In the genomic region with DNA sequence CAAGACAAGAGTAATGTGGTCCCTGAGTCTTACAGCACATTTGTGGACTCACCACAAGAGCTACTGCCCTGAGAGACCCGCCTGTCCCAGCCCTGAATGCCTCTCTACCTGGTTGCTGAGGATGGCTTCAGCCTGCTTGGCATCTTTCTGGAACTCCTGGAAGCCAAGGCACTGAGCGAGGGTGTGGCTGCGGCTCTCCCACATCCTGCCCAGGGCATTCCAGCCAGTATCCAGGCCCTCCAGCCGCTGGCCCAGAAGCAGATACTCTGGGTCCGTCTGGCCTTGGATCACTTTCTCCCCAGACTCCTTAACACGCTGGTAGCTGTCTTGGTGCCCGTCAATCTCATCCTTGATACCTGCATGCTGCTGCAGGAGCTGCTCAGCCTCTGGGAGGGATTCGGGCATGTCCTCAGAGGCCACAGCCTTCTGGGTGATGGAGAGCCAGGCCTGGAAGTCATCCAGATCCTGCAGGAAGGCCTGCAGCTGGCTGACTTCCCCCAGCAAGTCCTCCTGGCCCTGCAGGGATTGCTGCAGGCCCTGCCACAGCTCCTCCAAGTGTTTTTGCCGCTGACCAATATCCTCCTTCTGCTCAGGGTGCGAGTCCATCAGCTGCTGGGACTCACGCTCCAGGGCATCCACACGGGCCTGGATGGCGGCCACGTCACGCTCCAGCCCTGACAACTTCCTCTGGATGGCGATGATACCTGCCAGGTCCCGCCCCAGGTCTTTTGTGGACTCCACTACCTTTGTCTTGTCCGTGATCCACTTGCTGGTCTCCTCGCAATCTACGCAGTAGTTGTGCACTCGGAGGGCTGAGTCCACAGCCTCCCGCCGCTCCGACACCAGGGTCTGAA, we compare ENCODE assay signal across 18 cellular contexts.
DNase-seq lines count a peak whose midpoint lies in the region; ATAC-seq, FAIRE-seq and TF ChIP-seq lines count a peak whose summit lies in the region.
"Had no signal": no experiment of that assay in that cellular context is flagged by ENCODE, and none has a peak within 500 bp of the region (broad histone marks: within the 10 kb centered on the region; RNA-seq: fewer than 3 reads in every experiment).

No MANE protein-coding gene starts in this region.

- H3K9me3 ChIP-seq in heart left ventricle (no peaks in the 10 kb centered on the region), heart right ventricle (no peaks in the 10 kb centered on the region)
- H3K9me3 ChIP-seq: suprapubic skin had no signal

- H3K36me3 ChIP-seq in heart left ventricle (peaks cover 0 to 53% (median 21%) of the 10 kb centered on the region in 9 donors), heart right ventricle (peaks cover 0 to 56% (median 0%) of the 10 kb centered on the region in 9 donors)
- H3K36me3 ChIP-seq: suprapubic skin had no signal

- no peaks in the 10 kb centered on the region for H3K27me3 Mint-ChIP-seq in activated T-cell treated with anti-CD3 and anti-CD28 coated beads, Interleukin-2, amount 50 U/mL, for 4 hours (ENCODE audit: low read depth)
- H3K27me3 Mint-ChIP-seq: CD4-positive, CD25-positive, alpha-beta regulatory T cell had no signal

- no peak overlapping the region for H3K4me3 ChIP-seq in heart left ventricle
- H3K4me3 ChIP-seq in heart right ventricle: no peak overlapping the region
- no peak overlapping the region for H3K4me3 ChIP-seq in coronary artery
- H3K4me3 ChIP-seq: suprapubic skin had no signal

- WGBS in heart left ventricle, 4 donors: 76 to 83% (median 80%) methylated on average over 21 to 24 of the region's 24 CpGs
- 77 to 80% methylated on average over 24 of the region's 24 CpGs for WGBS in heart right ventricle, 2 donors

- intact Hi-C loops in heart left ventricle (cut with DNase I): no loop called here
- intact Hi-C loops in cardiac septum (cut with DNase I): no loop called here
- intact Hi-C loops in heart right ventricle (cut with DNase I): no loop called here

- TF ChIP-seq POLR2A in heart left ventricle (IDR thresholded peaks at IDR 0.05): no peak

- H3K36me3 Mint-ChIP-seq in activated T-cell treated with anti-CD3 and anti-CD28 coated beads, Interleukin-2, amount 50 U/mL, for 4 hours (ENCODE audit: insufficient read depth): no peaks in the 10 kb centered on the region
- H3K36me3 Mint-ChIP-seq: CD4-positive, CD25-positive, alpha-beta regulatory T cell had no signal

- H3K4me1 ChIP-seq in heart left ventricle: peaks cover 0 to 8% (median 0%) of the 10 kb centered on the region in 12 donors
- peaks cover 0 to 10% (median 2%) of the 10 kb centered on the region in 9 donors for H3K4me1 ChIP-seq in heart right ventricle
- H3K4me1 ChIP-seq: suprapubic skin had no signal

- H3K4me3 Mint-ChIP-seq in activated T-cell treated with anti-CD3 and anti-CD28 coated beads, Interleukin-2, amount 50 U/mL, for 4 hours: no peak overlapping the region
- H3K4me3 Mint-ChIP-seq: activated CD4-positive, alpha-beta T cell treated with anti-CD3 and anti-CD28 coated beads, Interleukin-2, amount 10 ng/mL, durations not matched to agents 7 days and 5 days; CD4-positive, CD25-positive, alpha-beta regulatory T cell; effector memory CD8-positive, alpha-beta T cell had no signal

- TF ChIP-seq CTCF in heart left ventricle (IDR thresholded peaks at IDR 0.05) (no peak), heart right ventricle (IDR thresholded peaks at IDR 0.05) (no peak), coronary artery (IDR thresholded peaks at IDR 0.05) (no peak)

- H3K4me1 Mint-ChIP-seq in activated T-cell treated with anti-CD3 and anti-CD28 coated beads, Interleukin-2, amount 50 U/mL, for 4 hours (ENCODE audit: low read depth): no peaks in the 10 kb centered on the region
- H3K4me1 Mint-ChIP-seq: activated CD4-positive, alpha-beta T cell treated with anti-CD3 and anti-CD28 coated beads, Interleukin-2, amount 10 ng/mL, durations not matched to agents 7 days and 5 days had no signal

- ATAC-seq in heart left ventricle (peak in 3 of 4 donors; percentile 61 to 64 (median 63)), heart right ventricle (peak; percentile 47 to 66 (median 59))
- no peak for ATAC-seq in activated T-cell treated with anti-CD3 and anti-CD28 coated beads, Interleukin-2, amount 50 U/mL, for 4 hours
- ATAC-seq: effector memory CD8-positive, alpha-beta T cell had no signal

- no peaks in the 10 kb centered on the region for H3K9me3 Mint-ChIP-seq in activated T-cell treated with anti-CD3 and anti-CD28 coated beads, Interleukin-2, amount 50 U/mL, for 4 hours
- H3K9me3 Mint-ChIP-seq: activated CD4-positive, alpha-beta T cell treated with anti-CD3 and anti-CD28 coated beads, Interleukin-2, amount 10 ng/mL, durations not matched to agents 7 days and 5 days; CD4-positive, CD25-positive, alpha-beta regulatory T cell; effector memory CD8-positive, alpha-beta T cell had no signal

- H3K27ac ChIP-seq in heart left ventricle: no peak overlapping the region
- H3K27ac ChIP-seq in heart right ventricle: no peak overlapping the region
- H3K27ac ChIP-seq in coronary artery: no peak overlapping the region
- H3K27ac ChIP-seq: KMS-11, suprapubic skin had no signal

- H3K27me3 ChIP-seq in heart left ventricle (no peaks in the 10 kb centered on the region), heart right ventricle (no peaks in the 10 kb centered on the region)
- H3K27me3 ChIP-seq: suprapubic skin had no signal

- peak; percentile 94 for FAIRE-seq in urothelium cell line (lab: Jason Lieb, UNC)

- DNase-seq in heart left ventricle: peak in 3 of 5 donors; percentile 38 to 72 (median 62)
- DNase-seq in cardiac septum (ENCODE audit: low spot score): no peak
- peak; percentile 34 for DNase-seq in astrocyte of the hippocampus (ENCODE audit: low read depth, low spot score)
- no peak for DNase-seq in heart right ventricle
- peak; percentile 94 for DNase-seq in urothelium cell line (ENCODE audit: low spot score)
- DNase-seq in coronary artery (ENCODE audit: low spot score): no peak
- DNase-seq in UCSD-AML1 (lab: John Stamatoyannopoulos, UW; ENCODE audit: unreplicated experiment): no peak
- DNase-seq in activated T-cell treated with anti-CD3 and anti-CD28 coated beads, Interleukin-2, amount 50 U/mL, for 4 hours: no peak
- DNase-seq: activated CD4-positive, alpha-beta T cell treated with anti-CD3 and anti-CD28 coated beads, Interleukin-2, amount 10 ng/mL, durations not matched to agents 7 days and 5 days; activated CD8-positive, alpha-beta memory T cell treated with anti-CD3 and anti-CD28 coated beads, Interleukin-2, amount 50 U/mL, for 4 hours; activated effector memory CD4-positive, alpha-beta T cell treated with anti-CD3 and anti-CD28 coated beads, Interleukin-2, amount 50 U/mL, for 16 hours; CD4-positive, CD25-positive, alpha-beta regulatory T cell; DMS53; effector memory CD8-positive, alpha-beta T cell; NCI-H1092 treated with DMSO at 0.1 percent for 48 hours; NCI-H524 treated with DMSO at 0.1 percent for 48 hours had no signal

Comparison
In these comparisons a context has a peak if more than half of its experiments do, and no peak if none do; other contexts are left out.
1. DNase-seq: peak in heart left ventricle (3 of 5), astrocyte of the hippocampus (single experiment) and urothelium cell line (single experiment); none in cardiac septum (single experiment), heart right ventricle (0 of 2), coronary artery (single experiment), UCSD-AML1 (single experiment) and activated T-cell treated with anti-CD3 and anti-CD28 coated beads, Interleukin-2, amount 50 U/mL, for 4 hours (single experiment).
2. ATAC-seq: peak in heart left ventricle (3 of 4) and heart right ventricle (8 of 8); none in activated T-cell treated with anti-CD3 and anti-CD28 coated beads, Interleukin-2, amount 50 U/mL, for 4 hours (0 of 2).